Comparison of ENCODE assay signal across 27 cellular contexts in genomic region chr14:56143025-56143424, GRCh38. TPM values are rescaled to one million over a fixed set of nuclear protein-coding genes. Genes with fewer than 3 reads are reported as not detected.
DNase-seq lines count a peak whose midpoint lies in the region; ATAC-seq, FAIRE-seq and TF ChIP-seq lines count a peak whose summit lies in the region.
"Had no signal": no experiment of that assay in that cellular context is flagged by ENCODE, and none has a peak within 500 bp of the region (broad histone marks: within the 10 kb centered on the region; RNA-seq: fewer than 3 reads in every experiment).

No MANE protein-coding gene starts in this region.

- H3K27ac Mint-ChIP-seq in nephron progenitor cell = no peak overlapping the region
- H3K27ac Mint-ChIP-seq: CD14-positive monocyte; CD8-positive, alpha-beta memory T cell; GM23338; H9 had no signal

- peaks cover 5% of the 10 kb centered on the region; the same call in 1 of the 2 replicates for H3K36me3 ChIP-seq in DND-41 (ENCODE audit: insufficient read depth, low read length)
- H3K36me3 ChIP-seq in colonic mucosa = no peaks in the 10 kb centered on the region
- H3K36me3 ChIP-seq in transverse colon = no peaks in the 10 kb centered on the region
- H3K36me3 ChIP-seq in upper lobe of left lung = no peaks in the 10 kb centered on the region
- H3K36me3 ChIP-seq: BE2C, MG63, SJCRH30 had no signal

- no peak for TF ChIP-seq POLR2A in transverse colon (IDR thresholded peaks at IDR 0.05)
- TF ChIP-seq POLR2A in upper lobe of left lung (IDR thresholded peaks at IDR 0.05) = no peak

- H3K27me3 Mint-ChIP-seq in nephron progenitor cell (ENCODE audit: low read depth, poor library complexity) = no peaks in the 10 kb centered on the region

- H3K4me3 Mint-ChIP-seq in nephron progenitor cell = no peak overlapping the region
- H3K4me3 Mint-ChIP-seq: CD14-positive monocyte; CD8-positive, alpha-beta memory T cell; GM23338; H9 had no signal

- no peak overlapping the region for H3K4me2 ChIP-seq in DND-41 (ENCODE audit: insufficient read depth, low read length)
- H3K4me2 ChIP-seq: GM23338, PC-9 had no signal

- peak; percentile 44; the same call in 1 of the 3 replicates for ATAC-seq in DND-41 (ENCODE audit: insufficient read depth, low read depth)
- no peak for ATAC-seq in upper lobe of left lung (ENCODE audit: low FRiP score in 2 of 2)
- ATAC-seq: GM23338, HepG2, Right ventricle myocardium inferior, SK-N-SH treated with all-trans-retinoic acid at 6 μM for 48 hours had no signal

- H3K9ac ChIP-seq in DND-41 (ENCODE audit: low read depth, low read length) (no peak overlapping the region), colonic mucosa (ENCODE audit: low read depth in 2 of 2, low read length in 2 of 2) (no peak overlapping the region)

- peaks cover 100% of the 10 kb centered on the region for H3K79me2 ChIP-seq in DND-41 (ENCODE audit: insufficient read depth, low read length)

- H3K27ac ChIP-seq in DND-41 (ENCODE audit: low read length) (peak overlapping the region; percentile 25; the same call in 1 of the 2 replicates), colonic mucosa (no peak overlapping the region), transverse colon (no peak overlapping the region), upper lobe of left lung (no peak overlapping the region)
- H3K27ac ChIP-seq: PC-9, SJCRH30 had no signal

- no peaks in the 10 kb centered on the region for H3K9me3 ChIP-seq in DND-41 (ENCODE audit: insufficient read depth, low read length, severe bottlenecking)
- no peaks in the 10 kb centered on the region for H3K9me3 ChIP-seq in colonic mucosa
- H3K9me3 ChIP-seq in transverse colon = no peaks in the 10 kb centered on the region
- no peaks in the 10 kb centered on the region for H3K9me3 ChIP-seq in upper lobe of left lung
- H3K9me3 ChIP-seq: BE2C, MG63, SJCRH30 had no signal

- DNase-seq in D721Med (ENCODE audit: insufficient read length, low spot score) (no peak), DND-41 (no peak), MV-4-11 (lab: John Stamatoyannopoulos, UW) (peak; percentile 17), kidney tubule cell (ENCODE audit: low spot score) (peak; percentile 5), colonic mucosa (no peak), nephron progenitor cell (no peak), transverse colon (no peak), upper lobe of left lung (no peak)
- DNase-seq: BE2C; CD8-positive, alpha-beta memory T cell; DMS153; H9; Kasumi-1; MG63; NCI-H2029; NCI-H2171 treated with DMSO at 0.1 percent for 48 hours; NCI-H446; NCI-H524 treated with DMSO at 0.1 percent for 48 hours; NCI-H82; NK-92 treated with Interleukin-12 subunit alpha and Interleukin-12 subunit beta, amount 100 ng/mL, for 24 hours; PC-9; SJCRH30 had no signal

- H3K4me3 ChIP-seq in DND-41 (ENCODE audit: low read depth in 1 of 2, low read length in 2 of 2) = no peak overlapping the region
- H3K4me3 ChIP-seq in colonic mucosa = no peak overlapping the region
- H3K4me3 ChIP-seq in transverse colon = no peak overlapping the region
- H3K4me3 ChIP-seq in upper lobe of left lung = no peak overlapping the region
- H3K4me3 ChIP-seq: GM23338, MG63, PC-9, SJCRH30 had no signal

- peaks cover 43% of the 10 kb centered on the region for H4K20me1 ChIP-seq in DND-41 (ENCODE audit: insufficient read depth, low read length)

- intact Hi-C loops in colonic mucosa (cut with DNase I) = no loop called here
- intact Hi-C loops in transverse colon (cut with DNase I; ENCODE audit: low total_unique reads) = no loop called here

- no peak for TF ChIP-seq CTCF in D721Med (IDR thresholded peaks at IDR 0.05; ENCODE audit: insufficient read depth, missing control alignments)
- TF ChIP-seq CTCF in DND-41 (IDR thresholded peaks at IDR 0.05; ENCODE audit: borderline replicate concordance, extremely low read depth, low read length, poor library complexity, severe bottlenecking) = no peak
- no peak for TF ChIP-seq CTCF in colonic mucosa (IDR thresholded peaks at IDR 0.05)
- TF ChIP-seq CTCF in nephron progenitor cell (IDR thresholded peaks at IDR 0.05) = no peak
- no peak for TF ChIP-seq CTCF in transverse colon (IDR thresholded peaks at IDR 0.05)
- no peak for TF ChIP-seq CTCF in upper lobe of left lung (IDR thresholded peaks at IDR 0.05)

- H2AFZ ChIP-seq in DND-41 (ENCODE audit: low read depth, low read length) = no peak overlapping the region
- H2AFZ ChIP-seq: GM23338, PC-9 had no signal

- peaks cover 48% of the 10 kb centered on the region for H3K4me1 Mint-ChIP-seq in nephron progenitor cell

- no peaks in the 10 kb centered on the region for H3K36me3 Mint-ChIP-seq in nephron progenitor cell (ENCODE audit: low read depth)
- H3K36me3 Mint-ChIP-seq: CD8-positive, alpha-beta memory T cell had no signal

- peak; percentile 84 for FAIRE-seq in D721Med (lab: Jason Lieb, UNC)
- FAIRE-seq: HepG2 had no signal

- H3K4me1 ChIP-seq in DND-41 (ENCODE audit: insufficient read depth, low read length) (peaks cover 88% of the 10 kb centered on the region), colonic mucosa (no peaks in the 10 kb centered on the region), transverse colon (peaks cover 0 to 10% (median under 1%) of the 10 kb centered on the region in 4 donors), upper lobe of left lung (peaks cover 0 to 15% (median 4%) of the 10 kb centered on the region in 4 donors)

- in situ Hi-C loops in transverse colon (cut with MboI; ENCODE audit: low pct_ligation_motif_present in 1 of 4, low pct_unique_long_range_greater_than_20kb in 1 of 4, low sequenced_read_pairs in 3 of 4) = no loop called here

- H3K27me3 ChIP-seq in DND-41 (ENCODE audit: insufficient read depth, low read length, poor library complexity) = no peaks in the 10 kb centered on the region
- no peaks in the 10 kb centered on the region for H3K27me3 ChIP-seq in colonic mucosa
- H3K27me3 ChIP-seq in transverse colon = no peaks in the 10 kb centered on the region
- H3K27me3 ChIP-seq in upper lobe of left lung = no peaks in the 10 kb centered on the region
- H3K27me3 ChIP-seq: BE2C, MG63, SJCRH30 had no signal

- 76 to 83% methylated on average over 1 of the region's 1 CpG for WGBS in transverse colon (ENCODE audit: low coverage in 1 of 2), 2 donors
- WGBS in upper lobe of left lung, 2 donors = 86 to 91% methylated on average over 1 of the region's 1 CpG

- H3K9me3 Mint-ChIP-seq in nephron progenitor cell = no peaks in the 10 kb centered on the region
- H3K9me3 Mint-ChIP-seq: CD14-positive monocyte, GM23338, H9 had no signal

- TF ChIP-seq EP300 in transverse colon (IDR thresholded peaks at IDR 0.05; ENCODE audit: low read depth) = no peak
- TF ChIP-seq EP300 in upper lobe of left lung (IDR thresholded peaks at IDR 0.05) = no peak

RNA-seq across cellular contexts. Expression of gene PELI2, which starts 24.8 kb away (rescaled TPM):
- total RNA-seq in colonic mucosa (10 to 100 TPM in 1 of 2 donors, 1 to 10 TPM in 1; 9.8 to 13.9 TPM), transverse colon (10 to 100 TPM in 3 of 4 donors, 1 to 10 TPM in 1; 4.8 to 29.9 (median 14.7) TPM), upper lobe of left lung (10 to 100 TPM in 4 of 6 donors, 1 to 10 TPM in 2; 9.0 to 21.6 (median 17.9) TPM)
- total RNA-seq: HepG2 had no signal

Comparison
In these comparisons a context has a peak if more than half of its experiments do, and no peak if none do; other contexts are left out.
1. DNase-seq: peak in MV-4-11 (single experiment) and kidney tubule cell (single experiment); none in D721Med (single experiment), DND-41 (single experiment), colonic mucosa (single experiment), nephron progenitor cell (single experiment), transverse colon (single experiment) and upper lobe of left lung (0 of 2).